In genomic region chr10:8075282-8076260, GRCh38 we compare ENCODE assay signal across 1 cellular context.
TF ChIP-seq lines count a peak whose summit lies in the region.

No MANE protein-coding gene starts in this region.

TF ChIP-seq in SK-N-SH treated with all-trans-retinoic acid at 6 μM for 48 hours, 23 proteins besides CTCF, POLR2A, EP300 and RAD21 (continued from another document):
- no peak for TF ChIP-seq TSHZ2 (CRISPR knock-in tag; IDR thresholded peaks at IDR 0.05)
